In genomic region chr1:19209990-19210771, GRCh38 we compare ENCODE assay signal across 1 cellular context.
TF ChIP-seq lines count a peak whose summit lies in the region.

TSS of gene UBR4 (minus strand) at chr1:19210266. CDS start at chr1:19210248, 18 bp downstream.

TF ChIP-seq in K562, 482 proteins besides CTCF, POLR2A, EP300 and RAD21 (continued from another document and continues in another):
- TF ChIP-seq ELK1 (CRISPR knock-in tag; IDR thresholded peaks at IDR 0.05) (peak; percentile 94), XRCC5 (IDR thresholded peaks at IDR 0.05; ENCODE audit: low read depth, low read length) (peak; percentile 66; the same call in 1 of the 2 replicates), TAF9B (IDR thresholded peaks at IDR 0.05; ENCODE audit: partially characterized antibody) (peak; percentile 82), NONO (IDR thresholded peaks at IDR 0.05; ENCODE audit: low read depth in 2 of 2, low read length in 1 of 2) (peak; percentile 63 to 88; a peak in 3 of 4 replicates), EGR1 (conservative IDR thresholded peaks at IDR 0.05) (peak; percentile 74), KHSRP (IDR thresholded peaks at IDR 0.05) (peak; percentile 96), ZNF511 (CRISPR knock-in tag; IDR thresholded peaks at IDR 0.05) (peak; percentile 68), MXI1 (IDR thresholded peaks at IDR 0.05; ENCODE audit: low read depth, low read length) (0 out of 2 replicates have a peak, but pooled peaks have one; percentile 41), ZNF785 (CRISPR knock-in tag; IDR thresholded peaks at IDR 0.05) (no peak), CBX3 (IDR thresholded peaks at IDR 0.05; ENCODE audit: borderline replicate concordance in 1 of 2, low read length in 2 of 2) (peak in 1 of 2 experiments; percentile 88; a peak in 1 of 3 replicates), E2F1 (CRISPR knock-in tag; IDR thresholded peaks at IDR 0.05) (peak; percentile 85), RBM22 (IDR thresholded peaks at IDR 0.05; ENCODE audit: low read depth, low read length, poor library complexity, severe bottlenecking) (peak; percentile 73), ZFP36 (IDR thresholded peaks at IDR 0.05; ENCODE audit: low read depth, low read length, partially characterized antibody) (peak; percentile 96), TFAP4 (CRISPR knock-in tag; IDR thresholded peaks at IDR 0.05; ENCODE audit: borderline replicate concordance) (peak; percentile 83), ZNF583 (CRISPR knock-in tag; IDR thresholded peaks at IDR 0.05) (no peak), ZBTB33 (CRISPR knock-in tag; IDR thresholded peaks at IDR 0.05) (peak; percentile 85), OTX1 (CRISPR knock-in tag; IDR thresholded peaks at IDR 0.05) (no peak), CHD7 (IDR thresholded peaks at IDR 0.05; ENCODE audit: low read depth, low read length) (no peak), SETDB1 (IDR thresholded peaks at IDR 0.05; ENCODE audit: low read length) (no peak), ZNF347 (CRISPR knock-in tag; IDR thresholded peaks at IDR 0.05; ENCODE audit: low read depth) (no peak), TARDBP (IDR thresholded peaks at IDR 0.05) (0 out of 2 replicates have a peak, but pooled peaks have one; percentile 31), ZBTB9 (CRISPR knock-in tag; IDR thresholded peaks at IDR 0.05) (peak; percentile 75; the same call in 1 of the 2 replicates), MCM3 (IDR thresholded peaks at IDR 0.05) (no peak), L3MBTL2 (IDR thresholded peaks at IDR 0.05) (peak; percentile 97), STAT5B (CRISPR knock-in tag; IDR thresholded peaks at IDR 0.05) (no peak), ATF1 (CRISPR knock-in tag; IDR thresholded peaks at IDR 0.05) (peak; percentile 100), ATF1 (tag; IDR thresholded peaks at IDR 0.05) (peak; percentile 100), EZH2 (IDR thresholded peaks at IDR 0.05; ENCODE audit: borderline replicate concordance, low read depth, low read length) (no peak), ZNF740 (CRISPR knock-in tag; IDR thresholded peaks at IDR 0.05) (peak; percentile 43), ZNF740 (tag; IDR thresholded peaks at IDR 0.05) (peak in 1 of 2 experiments; percentile 42; a peak in 1 of 4 replicates), CEBPG (CRISPR knock-in tag; IDR thresholded peaks at IDR 0.05) (peak; percentile 99), CEBPG (tag; conservative IDR thresholded peaks at IDR 0.05 in 1 of 2, IDR thresholded peaks at IDR 0.05 in 1 of 2) (peak; percentile 99), HES1 (IDR thresholded peaks at IDR 0.05; ENCODE audit: low read depth) (no peak), NCOR1 (IDR thresholded peaks at IDR 0.05) (peak; percentile 65; the same call in 1 of the 2 replicates), SAFB (IDR thresholded peaks at IDR 0.05; ENCODE audit: borderline replicate concordance, low read depth, low read length) (peak; percentile 45; the same call in 1 of the 2 replicates), MEF2D (tag; conservative IDR thresholded peaks at IDR 0.05; ENCODE audit: low read depth) (peak; percentile 46; the same call in 1 of the 2 replicates), GTF2F1 (IDR thresholded peaks at IDR 0.05; ENCODE audit: low read depth, low read length) (peak; percentile 86; the same call in 1 of the 2 replicates), PHTF2 (CRISPR knock-in tag; IDR thresholded peaks at IDR 0.05) (peak; percentile 60; the same call in 1 of the 2 replicates), FOXK2 (conservative IDR thresholded peaks at IDR 0.05 in 1 of 2, IDR thresholded peaks at IDR 0.05 in 1 of 2; ENCODE audit: low read depth in 2 of 2) (peak; percentile 32 to 69; a peak in 2 of 4 replicates), TFAM (CRISPR knock-in tag; conservative IDR thresholded peaks at IDR 0.05) (no peak), ZBTB1 (CRISPR knock-in tag; IDR thresholded peaks at IDR 0.05; ENCODE audit: borderline replicate concordance, low read depth) (no peak; the same call in 1 of the 2 replicates), ZEB2 (IDR thresholded peaks at IDR 0.05) (peak; percentile 59), MYC (IDR thresholded peaks at IDR 0.05; ENCODE audit: low read depth, low read length) (peak; percentile 94), MYC (CRISPR knock-in tag; IDR thresholded peaks at IDR 0.05; ENCODE audit: borderline replicate concordance, low read depth) (peak; percentile 71; the same call in 1 of the 2 replicates)
